ENCODE assay signal across 1 cellular context in genomic region chr6:2477723-2478122, GRCh38.
TF ChIP-seq lines count a peak whose summit lies in the region.

No MANE protein-coding gene starts in this region.

TF ChIP-seq in H1, 55 proteins besides CTCF, POLR2A, EP300 and RAD21 (continued from another document):
- TF ChIP-seq CHD7 (IDR thresholded peaks at IDR 0.05; ENCODE audit: insufficient replicate concordance, low read length) (no peak), RNF2 (IDR thresholded peaks at IDR 0.05; ENCODE audit: borderline replicate concordance, low read depth, low read length, missing control alignments, poor library complexity, severe bottlenecking) (no peak), SUZ12 (IDR thresholded peaks at IDR 0.05; ENCODE audit: low read length) (no peak), TEAD4 (IDR thresholded peaks at IDR 0.05; ENCODE audit: low read depth, low read length) (no peak), CREB1 (IDR thresholded peaks at IDR 0.05) (no peak), TBP (IDR thresholded peaks at IDR 0.05; ENCODE audit: low read depth, low read length) (no peak), SP4 (IDR thresholded peaks at IDR 0.05; ENCODE audit: low read length) (no peak), ATF2 (IDR thresholded peaks at IDR 0.05; ENCODE audit: low read length) (no peak), JUN (IDR thresholded peaks at IDR 0.05; ENCODE audit: low read depth, low read length) (no peak), KDM4A (IDR thresholded peaks at IDR 0.05; ENCODE audit: low read depth, low read length, severe bottlenecking) (no peak), EZH2 (IDR thresholded peaks at IDR 0.05; ENCODE audit: low read depth, low read length, severe bottlenecking) (no peak)
